20 cellular contexts compared by ENCODE assay signal in the genomic region with DNA sequence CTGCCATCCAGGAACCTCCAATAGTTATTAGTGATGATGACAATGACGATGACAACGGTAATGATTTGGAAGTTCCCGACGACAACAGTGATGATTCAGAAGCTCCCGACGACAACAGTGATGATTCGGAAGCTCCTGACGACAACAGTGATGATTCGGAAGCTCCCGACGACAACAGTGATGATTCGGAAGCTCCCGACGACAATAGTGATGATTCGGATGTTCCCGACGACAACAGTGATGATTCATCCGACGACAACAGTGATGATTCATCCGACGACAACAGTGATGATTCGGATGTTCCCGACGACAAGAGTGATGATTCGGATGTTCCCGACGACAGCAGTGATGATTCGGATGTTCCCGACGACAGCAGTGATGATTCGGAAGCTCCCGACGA. TPM values are rescaled to one million over a fixed set of nuclear protein-coding genes. Genes with fewer than 3 reads are reported as not detected.
A peak's percentile ranks its signal among the peaks of the same experiment; 100 is the strongest.
DNase-seq lines count a peak whose midpoint lies in the region; ATAC-seq, FAIRE-seq and TF ChIP-seq lines count a peak whose summit lies in the region.
"Had no signal": no experiment of that assay in that cellular context is flagged by ENCODE, and none has a peak within 500 bp of the region (broad histone marks: within the 10 kb centered on the region; RNA-seq: fewer than 3 reads in every experiment).

No MANE protein-coding gene starts in this region.

- H3K4me1 ChIP-seq in astrocyte (ENCODE audit: insufficient read depth, low read length) (no peaks in the 10 kb centered on the region), osteoblast (ENCODE audit: insufficient read depth, low read length) (no peaks in the 10 kb centered on the region)
- H3K4me1 ChIP-seq: uterus had no signal

- no peaks in the 10 kb centered on the region for H3K27me3 ChIP-seq in astrocyte (ENCODE audit: insufficient read depth, low read length)
- no peaks in the 10 kb centered on the region for H3K27me3 ChIP-seq in osteoblast (ENCODE audit: insufficient read depth, low read length)
- H3K27me3 ChIP-seq: cardiac muscle cell, esophagus muscularis mucosa, uterus had no signal

- no peaks in the 10 kb centered on the region for H3K9me3 Mint-ChIP-seq in activated naive CD4-positive, alpha-beta T cell treated with anti-CD3 and anti-CD28 coated beads, Interleukin-2, amount 10 ng/mL, durations not matched to agents 7 days and 5 days
- peaks cover 12% of the 10 kb centered on the region for H3K9me3 Mint-ChIP-seq in astrocyte (ENCODE audit: unreplicated experiment)
- H3K9me3 Mint-ChIP-seq: activated B cell treated with CpG ODN at 0.5 μM for 24 hours; T-helper 1 cell treated with Interleukin-12 subunit alpha and Interleukin-12 subunit beta and Interleukin-4 antibody, amounts not matched to agents 30 μg/mL and 1 μg/mL, for 36 hours had no signal

- H3K9ac ChIP-seq in astrocyte (ENCODE audit: low read length), result no peak overlapping the region

- peaks cover 21% of the 10 kb centered on the region for H4K20me1 ChIP-seq in astrocyte (ENCODE audit: insufficient read depth, low read length)
- peaks cover 3% of the 10 kb centered on the region for H4K20me1 ChIP-seq in osteoblast (ENCODE audit: insufficient read depth, low read length)

- no peak overlapping the region for H3K4me3 ChIP-seq in astrocyte (ENCODE audit: insufficient read depth, low read depth, low read length)
- H3K4me3 ChIP-seq in osteoblast (ENCODE audit: insufficient read depth, low read length), result no peak overlapping the region
- H3K4me3 ChIP-seq: cardiac muscle cell, esophagus muscularis mucosa, uterus had no signal

- H3K79me2 ChIP-seq in astrocyte (ENCODE audit: insufficient read depth, low read length) (no peaks in the 10 kb centered on the region), osteoblast (ENCODE audit: insufficient read depth, low read length) (no peaks in the 10 kb centered on the region)

- no peak overlapping the region for H3K4me2 ChIP-seq in astrocyte (ENCODE audit: low read length)
- no peak overlapping the region for H3K4me2 ChIP-seq in osteoblast (ENCODE audit: insufficient read depth, low read length)

- H2AFZ ChIP-seq in astrocyte (ENCODE audit: low read depth, low read length), result no peak overlapping the region
- no peak overlapping the region for H2AFZ ChIP-seq in osteoblast (ENCODE audit: low read length)

- no peak overlapping the region for H3K4me3 Mint-ChIP-seq in activated naive CD4-positive, alpha-beta T cell treated with anti-CD3 and anti-CD28 coated beads, Interleukin-2, amount 10 ng/mL, durations not matched to agents 7 days and 5 days
- H3K4me3 Mint-ChIP-seq in astrocyte (ENCODE audit: unreplicated experiment), result no peak overlapping the region
- H3K4me3 Mint-ChIP-seq: activated B cell treated with CpG ODN at 0.5 μM for 24 hours; T-helper 1 cell treated with Interleukin-12 subunit alpha and Interleukin-12 subunit beta and Interleukin-4 antibody, amounts not matched to agents 30 μg/mL and 1 μg/mL, for 36 hours had no signal

- ATAC-seq in GM18861 (IDR thresholded peaks at IDR 0.05; ENCODE audit: unreplicated experiment) (no peak), GM18868 (IDR thresholded peaks at IDR 0.05; ENCODE audit: unreplicated experiment) (no peak), HG03432 (IDR thresholded peaks at IDR 0.05; ENCODE audit: unreplicated experiment) (no peak)
- ATAC-seq: right cardiac atrium had no signal

- H3K4me1 Mint-ChIP-seq in activated naive CD4-positive, alpha-beta T cell treated with anti-CD3 and anti-CD28 coated beads, Interleukin-2, amount 10 ng/mL, durations not matched to agents 7 days and 5 days, result peaks cover 45% of the 10 kb centered on the region
- no peaks in the 10 kb centered on the region for H3K4me1 Mint-ChIP-seq in astrocyte (ENCODE audit: low read depth, unreplicated experiment)

- DNase-seq in activated naive CD4-positive, alpha-beta T cell treated with anti-CD3 and anti-CD28 coated beads, Interleukin-2, amount 10 ng/mL, durations not matched to agents 7 days and 5 days, result no peak
- DNase-seq in activated naive CD4-positive, alpha-beta T cell treated with Interleukin-2 at 50 U/mL for 16 hours, result no peak
- DNase-seq in M059J (ENCODE audit: low read depth) (peak; percentile 37), astrocyte (ENCODE audit: low read depth) (no peak), osteoblast (ENCODE audit: insufficient read length, low spot score, missing footprints) (no peak)
- DNase-seq: activated B cell treated with CpG ODN at 0.5 μM for 24 hours; activated CD8-positive, alpha-beta memory T cell treated with anti-CD3 and anti-CD28 coated beads, Interleukin-2, amount 50 U/mL, for 48 hours; EL; glutamatergic neuron; NCI-H526; occipital lobe; right cardiac atrium; SIG-M5; uterus had no signal

- no peaks in the 10 kb centered on the region for H3K27me3 Mint-ChIP-seq in activated naive CD4-positive, alpha-beta T cell treated with anti-CD3 and anti-CD28 coated beads, Interleukin-2, amount 10 ng/mL, durations not matched to agents 7 days and 5 days
- H3K27me3 Mint-ChIP-seq in astrocyte (ENCODE audit: low read depth, unreplicated experiment), result no peaks in the 10 kb centered on the region
- H3K27me3 Mint-ChIP-seq: activated B cell treated with CpG ODN at 0.5 μM for 24 hours had no signal

- peak overlapping the region; percentile 11 for H3K27ac Mint-ChIP-seq in activated naive CD4-positive, alpha-beta T cell treated with anti-CD3 and anti-CD28 coated beads, Interleukin-2, amount 10 ng/mL, durations not matched to agents 7 days and 5 days
- peak overlapping the region; percentile 49 for H3K27ac Mint-ChIP-seq in astrocyte (ENCODE audit: unreplicated experiment)
- H3K27ac Mint-ChIP-seq: activated B cell treated with CpG ODN at 0.5 μM for 24 hours; T-helper 1 cell treated with Interleukin-12 subunit alpha and Interleukin-12 subunit beta and Interleukin-4 antibody, amounts not matched to agents 30 μg/mL and 1 μg/mL, for 36 hours had no signal

- H3K36me3 Mint-ChIP-seq in activated naive CD4-positive, alpha-beta T cell treated with anti-CD3 and anti-CD28 coated beads, Interleukin-2, amount 10 ng/mL, durations not matched to agents 7 days and 5 days, result peaks cover 69% of the 10 kb centered on the region
- peaks cover 48% of the 10 kb centered on the region for H3K36me3 Mint-ChIP-seq in astrocyte (ENCODE audit: low read depth, unreplicated experiment)

- TF ChIP-seq CTCF in astrocyte (IDR thresholded peaks at IDR 0.05; ENCODE audit: insufficient read depth, low read depth, low read length) (no peak), osteoblast (IDR thresholded peaks at IDR 0.05; ENCODE audit: extremely low read depth, low read depth, low read length) (no peak)

- peak; percentile 87 for FAIRE-seq in astrocyte (lab: Jason Lieb, UNC)

- CTCF ChIA-PET in activated naive CD4-positive, alpha-beta T cell treated with anti-CD3 and anti-CD28 coated beads, Interleukin-2, amount 10 ng/mL, durations not matched to agents 7 days and 5 days (lab: Charles Lee), result no interaction called here

- H3K9me3 ChIP-seq in astrocyte (ENCODE audit: insufficient read depth, low read depth, low read length) (no peaks in the 10 kb centered on the region), osteoblast (ENCODE audit: low read depth, low read length) (no peaks in the 10 kb centered on the region)
- H3K9me3 ChIP-seq: esophagus muscularis mucosa, uterus had no signal

- no peak overlapping the region for H3K27ac ChIP-seq in astrocyte (ENCODE audit: low read depth, low read length)
- peak overlapping the region; percentile 43 for H3K27ac ChIP-seq in osteoblast (ENCODE audit: low read depth, low read length)
- H3K27ac ChIP-seq: cardiac muscle cell, esophagus muscularis mucosa, uterus had no signal

- H3K36me3 ChIP-seq in astrocyte (ENCODE audit: insufficient read depth, low read length), result peaks cover 17% of the 10 kb centered on the region
- H3K36me3 ChIP-seq in osteoblast (ENCODE audit: insufficient read depth, low read length), result peaks cover 31% of the 10 kb centered on the region
- H3K36me3 ChIP-seq: cardiac muscle cell, uterus had no signal

RNA-seq across cellular contexts. Expression of a gene that starts 14.7 kb away (rescaled TPM):
- total RNA-seq in M059J (2014; rRNA removed; shearing (Covaris generic)), result 0.30 TPM in 1 of 2 replicates, not detected in the other
- not detected in 2 replicates for total RNA-seq in astrocyte
- not detected in 2 replicates for total RNA-seq in osteoblast
- total RNA-seq: cardiac muscle cell, occipital lobe had no signal

RNA-seq across cellular contexts. Expression of a gene that starts 25.4 kb away (rescaled TPM):
- 0.20 and 1.0 TPM in 2 replicates for total RNA-seq in M059J (2014; rRNA removed; shearing (Covaris generic))
- total RNA-seq in astrocyte, result 2.2 and 2.4 TPM in 2 replicates
- 4.3 and 4.4 TPM in 2 replicates for total RNA-seq in osteoblast
